In the genomic region with DNA sequence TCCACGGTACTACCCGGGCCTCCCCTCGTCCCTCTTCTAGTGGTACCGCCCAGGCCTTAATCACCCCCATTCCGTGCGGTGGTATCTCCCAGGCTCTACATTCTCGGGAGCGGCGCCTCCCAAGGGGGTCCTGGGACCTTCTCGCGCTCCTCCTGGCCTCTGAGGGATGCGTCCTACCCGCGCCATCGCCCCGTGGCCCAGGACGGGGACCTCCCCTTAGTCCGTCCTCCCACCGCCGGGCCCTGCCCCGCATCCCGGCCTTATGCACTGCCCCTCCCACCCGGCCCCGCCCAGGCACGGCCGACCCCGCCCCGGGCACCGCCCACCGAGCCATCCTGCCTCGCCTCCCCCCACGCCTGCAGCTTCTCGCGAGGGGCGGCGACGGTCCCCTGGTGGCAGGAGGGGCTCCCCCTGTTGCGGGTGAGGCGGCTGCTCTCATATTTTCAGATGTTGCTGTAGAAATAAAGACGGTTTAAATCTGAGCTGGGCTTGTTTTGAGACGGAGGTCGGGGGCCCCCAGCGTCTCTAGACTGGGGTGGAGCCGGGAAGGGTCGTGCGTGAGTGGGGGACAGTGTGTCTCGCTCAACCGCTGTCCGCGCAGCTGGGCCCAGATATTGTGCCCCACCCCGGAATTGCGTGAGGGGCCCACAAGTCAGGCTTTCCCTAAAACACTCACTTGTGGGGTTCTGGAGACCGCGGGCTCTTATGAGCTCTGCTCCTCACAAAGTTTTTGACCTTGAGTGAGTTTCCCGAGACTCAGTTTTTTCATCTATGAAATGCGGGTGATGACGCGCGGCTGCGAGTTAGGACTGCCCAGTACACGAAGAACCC, we compare ENCODE assay signal across 8 cellular contexts. TPM values are rescaled to one million over a fixed set of nuclear protein-coding genes. Genes with fewer than 3 reads are reported as not detected.
DNase-seq lines count a peak whose midpoint lies in the region; ATAC-seq lines count a peak whose summit lies in the region.

No MANE protein-coding gene starts in this region.

- no peak overlapping the region for H2BK12ac ChIP-seq in neuronal stem cell (ENCODE audit: low read length)

- no peak overlapping the region for H4K91ac ChIP-seq in neuronal stem cell (ENCODE audit: low read depth, low read length, poor library complexity)

- H3K4me1 ChIP-seq in HUES6 (ENCODE audit: control insufficient read depth, insufficient read depth, low read length) (no peaks in the 10 kb centered on the region), neuronal stem cell (ENCODE audit: control insufficient read depth in 2 of 2, insufficient read depth in 1 of 2, low read depth in 1 of 2, low read length in 2 of 2) (peaks cover 6% of the 10 kb centered on the region in 2 donors)

- peak overlapping the region; percentile 91 for H3K23ac ChIP-seq in neuronal stem cell (ENCODE audit: low read depth, low read length, poor library complexity)

- H3K36me3 ChIP-seq in HUES6 (ENCODE audit: control insufficient read depth, insufficient read depth, low read length) (peaks cover 45% of the 10 kb centered on the region), neuronal stem cell (replicated peaks in 1 of 2; ENCODE audit: control insufficient read depth in 2 of 2, insufficient read depth in 2 of 2, low read length in 2 of 2) (peaks cover 51 to 64% of the 10 kb centered on the region in 2 donors)

- no CpG with 5 or more reads among the region's 61 CpGs for WGBS in neuronal stem cell (ENCODE audit: extremely low coverage in 2 of 2, insufficient read length in 2 of 2, insufficient replicate concordance in 1 of 2), 2 donors

- H3K4me3 ChIP-seq in HUES6 (ENCODE audit: low read depth, low read length) = peak overlapping the region; percentile 75
- peak overlapping the region; percentile 77 to 87 for H3K4me3 ChIP-seq in neuronal stem cell (ENCODE audit: low read length in 2 of 2)

- peak overlapping the region; percentile 65 for H3K9ac ChIP-seq in HUES6 (ENCODE audit: low read length)
- peak overlapping the region; percentile 77 for H3K9ac ChIP-seq in neuronal stem cell (ENCODE audit: low read depth, low read length, poor library complexity)

- H2BK120ac ChIP-seq in neuronal stem cell (ENCODE audit: low read depth, low read length) = no peak overlapping the region

- H3K9me3 ChIP-seq in HUES6 (ENCODE audit: control insufficient read depth, insufficient read depth, low read depth, low read length) (no peaks in the 10 kb centered on the region), neuronal stem cell (replicated peaks in 1 of 2; ENCODE audit: control insufficient read depth in 2 of 2, insufficient read depth in 1 of 2, low read depth in 1 of 2, low read length in 2 of 2) (no peaks in the 10 kb centered on the region)

- peak overlapping the region; percentile 83 for H2BK15ac ChIP-seq in neuronal stem cell (ENCODE audit: low read length)

- H3K4me2 ChIP-seq in neuronal stem cell (ENCODE audit: insufficient read depth, low read length, poor library complexity, severe bottlenecking) = peak overlapping the region; percentile 74

- H3K27me3 ChIP-seq in HUES6 (ENCODE audit: control insufficient read depth, insufficient read depth, low read length) = no peaks in the 10 kb centered on the region
- no peaks in the 10 kb centered on the region for H3K27me3 ChIP-seq in neuronal stem cell (ENCODE audit: control insufficient read depth in 3 of 3, insufficient read depth in 3 of 3, low read depth in 1 of 3, low read length in 3 of 3)

- ATAC-seq in GM21360 (IDR thresholded peaks at IDR 0.05; ENCODE audit: unreplicated experiment) = peak; percentile 38

- peak overlapping the region; percentile 3 for H3K14ac ChIP-seq in neuronal stem cell (ENCODE audit: low read length)

- no peak overlapping the region for H4K8ac ChIP-seq in neuronal stem cell (ENCODE audit: low read depth, low read length)

- H2AK5ac ChIP-seq in neuronal stem cell (ENCODE audit: low read depth, low read length) = peak overlapping the region; percentile 47

- no peak overlapping the region for H3K4ac ChIP-seq in neuronal stem cell (ENCODE audit: low read length)

- H2AFZ ChIP-seq in neuronal stem cell (ENCODE audit: low read length) = peak overlapping the region; percentile 86

- peaks cover 11% of the 10 kb centered on the region for H3K79me1 ChIP-seq in neuronal stem cell (ENCODE audit: low read depth, low read length)

- H2BK5ac ChIP-seq in neuronal stem cell (ENCODE audit: low read length) = no peak overlapping the region

- peak overlapping the region; percentile 53 for H3K18ac ChIP-seq in neuronal stem cell (ENCODE audit: low read length)

- H3K27ac ChIP-seq in HUES6 (ENCODE audit: low read depth, low read length) (no peak overlapping the region), neuronal stem cell (replicated peaks; ENCODE audit: low read length) (peak overlapping the region; percentile 83)

- DNase-seq in D341Med (ENCODE audit: low spot score) = peak; percentile 95
- peak; percentile 58 for DNase-seq in SHP77 treated with DMSO at 0.1 percent for 48 hours (lab: John Stamatoyannopoulos, UW)
- peak; percentile 55 to 84 (median 76) for DNase-seq in activated naive CD4-positive, alpha-beta T cell (lab: John Stamatoyannopoulos, UW)
- DNase-seq in foreskin melanocyte = peak; percentile 75
- DNase-seq in neuronal stem cell (ENCODE audit: low spot score) = peak; percentile 86
- peak; percentile 66 for DNase-seq in stromal cell of bone marrow (ENCODE audit: low read depth)

RNA-seq across cellular contexts. Expression of a gene that starts 0.8 kb away (rescaled TPM):
- 109 TPM for polyA plus RNA-seq in neuronal stem cell (2013, experiment 1 of 2)
- 106 TPM for polyA plus RNA-seq in neuronal stem cell (2013, experiment 2 of 2)

RNA-seq across cellular contexts. Expression of a gene that starts 10.1 kb away (rescaled TPM):
- polyA plus RNA-seq in neuronal stem cell (2013, experiment 1 of 2) = 47.2 TPM
- polyA plus RNA-seq in neuronal stem cell (2013, experiment 2 of 2) = 45.3 TPM

RNA-seq across cellular contexts. Expression of a gene that starts 10.4 kb away (rescaled TPM):
- 24.3 TPM for polyA plus RNA-seq in neuronal stem cell (2013, experiment 1 of 2)
- 24.3 TPM for polyA plus RNA-seq in neuronal stem cell (2013, experiment 2 of 2)

RNA-seq across cellular contexts. Expression of a gene that starts 21.3 kb away (rescaled TPM):
- polyA plus RNA-seq in neuronal stem cell (2013, experiment 1 of 2) = 75.4 TPM
- polyA plus RNA-seq in neuronal stem cell (2013, experiment 2 of 2) = 75.5 TPM

RNA-seq across cellular contexts. Expression of a gene that starts 24.1 kb away (rescaled TPM):
- polyA plus RNA-seq in neuronal stem cell (2013, experiment 1 of 2) = 0.15 TPM
- polyA plus RNA-seq in neuronal stem cell (2013, experiment 2 of 2) = 0.17 TPM
